Comparison of ENCODE assay signal across 20 cellular contexts in genomic region chr4:57097711-57098110, GRCh38. TPM values are rescaled to one million over a fixed set of nuclear protein-coding genes. Genes with fewer than 3 reads are reported as not detected.
DNase-seq lines count a peak whose midpoint lies in the region; ATAC-seq, FAIRE-seq and TF ChIP-seq lines count a peak whose summit lies in the region.
"Had no signal": no experiment of that assay in that cellular context is flagged by ENCODE, and none has a peak within 500 bp of the region (broad histone marks: within the 10 kb centered on the region; RNA-seq: fewer than 3 reads in every experiment).

No MANE protein-coding gene starts in this region.

- WGBS in A549 (ENCODE audit: missing lambda C conversion rate), result 93% methylated on average over 2 of the region's 2 CpGs
- whole genome bisulfite sequencing in stomach, 5 donors, result 73 to 96% (median 90%) methylated on average over 2 of the region's 2 CpGs

- H3K27me3 ChIP-seq in muscle layer of colon (ENCODE audit: control insufficient read depth in 1 of 2, insufficient read depth in 2 of 2, low read length in 2 of 2), result no peaks in the 10 kb centered on the region
- H3K27me3 ChIP-seq in stomach, result no peaks in the 10 kb centered on the region
- H3K27me3 ChIP-seq: right lobe of liver had no signal

- ATAC-seq in A549 (no peak), HG03521 (IDR thresholded peaks at IDR 0.05; ENCODE audit: unreplicated experiment) (no peak), GM18867 (IDR thresholded peaks at IDR 0.05; ENCODE audit: unreplicated experiment) (no peak)
- ATAC-seq: right lobe of liver, T-helper 17 cell had no signal

- DNase-seq in A549 (ENCODE audit: low read depth in 1 of 2, low spot score in 1 of 2) (no peak), choroid plexus epithelial cell (ENCODE audit: low read depth) (peak; percentile 21), stomach (no peak), NCI-H146 treated with DMSO at 0.1 percent for 48 hours (lab: John Stamatoyannopoulos, UW; ENCODE audit: unreplicated experiment) (no peak), NCI-H1105 (lab: John Stamatoyannopoulos, UW) (no peak)
- DNase-seq: ACHN; activated CD4-positive, alpha-beta T cell treated with anti-CD3 and anti-CD28 coated beads, Interleukin-2, amount 50 U/mL, for 48 hours; activated naive CD4-positive, alpha-beta T cell treated with Interleukin-2 at 50 U/mL for 16 hours; erythroblast; mesendoderm; NCI-H526; right lobe of liver; SHP77 treated with DMSO at 0.1 percent for 48 hours; stimulated activated CD4-positive, alpha-beta T cell treated with anti-CD3 and anti-CD28 coated beads, Interleukin-2, amount 100 ng/mL, for 24 hours; T-helper 17 cell; WERI-Rb-1 had no signal

- H3K9ac ChIP-seq in muscle layer of colon (ENCODE audit: low read length), result no peak overlapping the region

- intact Hi-C loops in stomach (cut with DNase I; ENCODE audit: low total_unique reads), result no loop called here

- TF ChIP-seq RAD21 in A549 (conservative IDR thresholded peaks at IDR 0.05 in 1 of 2, IDR thresholded peaks at IDR 0.05 in 1 of 2), result no peak

- CTCF ChIA-PET in A549 (lab: Yijun Ruan, JAX), result interaction anchor here (1.1 kb wide), 1 partner anchor 18 kb away, joined by 4 read pairs; no protein-coding TSS in a partner anchor

- peak overlapping the region; percentile 48 to 79; a peak in 5 of 6 replicates for H3K27ac ChIP-seq in A549
- H3K27ac ChIP-seq in muscle layer of colon (ENCODE audit: low read depth, low read length), result peak overlapping the region; percentile 69
- peak overlapping the region in 4 of 5 donors; percentile 50 to 84 (median 74) for H3K27ac ChIP-seq in stomach
- H3K27ac ChIP-seq: WERI-Rb-1 had no signal

- peaks cover 99% of the 10 kb centered on the region for H3K4me1 ChIP-seq in A549
- peaks cover 70% of the 10 kb centered on the region for H3K4me1 ChIP-seq in muscle layer of colon (ENCODE audit: insufficient read depth, low read length)
- H3K4me1 ChIP-seq in stomach, result peaks cover 12 to 70% (median 43%) of the 10 kb centered on the region in 4 donors
- H3K4me1 ChIP-seq: right lobe of liver had no signal

- no peak for FAIRE-seq in A549 (lab: Jason Lieb, UNC)

- POLR2A ChIA-PET in A549 (lab: Yijun Ruan, JAX), result no interaction called here

- H3K36me3 ChIP-seq in muscle layer of colon (ENCODE audit: insufficient read depth, low read length) (peaks cover 5% of the 10 kb centered on the region), stomach (peaks cover 0 to 6% (median 0%) of the 10 kb centered on the region in 4 donors)
- H3K36me3 ChIP-seq: right lobe of liver, WERI-Rb-1 had no signal

- no peak overlapping the region for H3K4me2 ChIP-seq in A549

- no peaks in the 10 kb centered on the region for H3K9me3 ChIP-seq in A549
- H3K9me3 ChIP-seq in muscle layer of colon (ENCODE audit: low read length), result no peaks in the 10 kb centered on the region
- no peaks in the 10 kb centered on the region for H3K9me3 ChIP-seq in stomach
- H3K9me3 ChIP-seq: right lobe of liver had no signal

- TF ChIP-seq POLR2A in A549 (IDR thresholded peaks at IDR 0.05; ENCODE audit: low read length), result no peak
- TF ChIP-seq POLR2A in stomach (IDR thresholded peaks at IDR 0.05), result no peak

- TF ChIP-seq CTCF in A549 (IDR thresholded peaks at IDR 0.05), result no peak
- TF ChIP-seq CTCF in choroid plexus epithelial cell (conservative IDR thresholded peaks at IDR 0.05; ENCODE audit: low read depth, low read length), result no peak
- TF ChIP-seq CTCF in stomach (IDR thresholded peaks at IDR 0.05), result no peak

- H3K4me3 ChIP-seq in A549 (no peak overlapping the region), choroid plexus epithelial cell (ENCODE audit: low read depth, low read length) (no peak overlapping the region), muscle layer of colon (ENCODE audit: low read depth in 1 of 2, low read length in 2 of 2) (no peak overlapping the region), stomach (no peak overlapping the region)
- H3K4me3 ChIP-seq: right lobe of liver had no signal

- TF ChIP-seq EP300 in A549 (IDR thresholded peaks at IDR 0.05), result no peak
- TF ChIP-seq EP300 in stomach (IDR thresholded peaks at IDR 0.05), result no peak

TF ChIP-seq in A549, 52 proteins besides CTCF, POLR2A, EP300 and RAD21:
- no peak for TF ChIP-seq FOXS1 (CRISPR knock-in tag; IDR thresholded peaks at IDR 0.05)
- TF ChIP-seq PHF8 (IDR thresholded peaks at IDR 0.05; ENCODE audit: borderline replicate concordance, low read depth), result no peak
- no peak for TF ChIP-seq HOXA7 (CRISPR knock-in tag; IDR thresholded peaks at IDR 0.05)
- TF ChIP-seq RNF2 (IDR thresholded peaks at IDR 0.05; ENCODE audit: borderline replicate concordance, low read depth), result no peak
- TF ChIP-seq, protein P1, sequence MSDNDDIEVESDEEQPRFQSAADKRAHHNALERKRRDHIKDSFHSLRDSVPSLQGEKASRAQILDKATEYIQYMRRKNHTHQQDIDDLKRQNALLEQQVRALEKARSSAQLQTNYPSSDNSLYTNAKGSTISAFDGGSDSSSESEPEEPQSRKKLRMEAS (IDR thresholded peaks at IDR 0.05), result no peak
- TF ChIP-seq HEYL (CRISPR knock-in tag; IDR thresholded peaks at IDR 0.05), result no peak
- no peak for TF ChIP-seq SREBF2 (IDR thresholded peaks at IDR 0.05)
- no peak for TF ChIP-seq SMC3 (IDR thresholded peaks at IDR 0.05)
- no peak for TF ChIP-seq POLR2AphosphoS2 (conservative IDR thresholded peaks at IDR 0.05; ENCODE audit: low read length)
- TF ChIP-seq BHLHE40 (IDR thresholded peaks at IDR 0.05; ENCODE audit: low read depth, low read length), result no peak
- TF ChIP-seq, protein P2, sequence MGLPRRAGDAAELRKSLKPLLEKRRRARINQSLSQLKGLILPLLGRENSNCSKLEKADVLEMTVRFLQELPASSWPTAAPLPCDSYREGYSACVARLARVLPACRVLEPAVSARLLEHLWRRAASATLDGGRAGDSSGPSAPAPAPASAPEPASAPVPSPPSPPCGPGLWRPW (IDR thresholded peaks at IDR 0.05), result no peak
- no peak for TF ChIP-seq CHD2 (IDR thresholded peaks at IDR 0.05; ENCODE audit: low read length, partially characterized antibody)
- no peak for TF ChIP-seq HOXB5 (CRISPR knock-in tag; IDR thresholded peaks at IDR 0.05)
- TF ChIP-seq KDM5A (IDR thresholded peaks at IDR 0.05), result no peak
- TF ChIP-seq KDM1A (IDR thresholded peaks at IDR 0.05; ENCODE audit: low read depth), result no peak

RNA-seq across cellular contexts. Expression of gene IGFBP7, which starts 12.5 kb away (rescaled TPM):
- 120 and 133 TPM in 2 replicates for polyA plus RNA-seq in A549 (2011; rRNA removed)
- polyA plus RNA-seq in A549 (2012; cell fraction: cytosol; rRNA removed), result 149 and 189 TPM in 2 replicates
- polyA plus RNA-seq in A549 (2012; cell fraction: nucleus; rRNA removed), result 215 and 294 TPM in 2 replicates
- polyA plus RNA-seq in A549 (2017; fragmentation: RNase III; extraction: RNeasy Plus Mini Kit Qiagen cat#74134 plus additional on column Dnase treatment), result 177 to 255 TPM (median 227 TPM) in 3 replicates
- 26.4 and 27.2 TPM in 2 replicates for polyA minus RNA-seq in A549 (2011; rRNA and poly(A)+ RNA removed)
- 100 to 1,000 TPM; 188 to 972 (median 281) TPM for total RNA-seq in stomach
- polyA plus RNA-seq in stomach, result 100 to 1,000 TPM in 1 of 3 donors, 10 to 100 TPM in 2; 71.8 to 199 (median 85.9) TPM
- total RNA-seq: HT-29 had no signal
